ENCODE assay signal across 23 cellular contexts in genomic region chr6:160363016-160363996, GRCh38. TPM values are rescaled to one million over a fixed set of nuclear protein-coding genes. Genes with fewer than 3 reads are reported as not detected.
DNase-seq lines count a peak whose midpoint lies in the region; ATAC-seq and TF ChIP-seq lines count a peak whose summit lies in the region.
"Had no signal": no experiment of that assay in that cellular context is flagged by ENCODE, and none has a peak within 500 bp of the region (broad histone marks: within the 10 kb centered on the region; RNA-seq: fewer than 3 reads in every experiment).

No MANE protein-coding gene starts in this region.

- no peak overlapping the region for H4K5ac ChIP-seq in H9 (ENCODE audit: insufficient read length, low read depth, low read length)

- no peaks in the 10 kb centered on the region for H3K9me3 ChIP-seq in upper lobe of right lung
- H3K9me3 ChIP-seq in heart right ventricle = no peaks in the 10 kb centered on the region
- H3K9me3 ChIP-seq in H9 (ENCODE audit: control insufficient read depth, low read depth, low read length) = no peaks in the 10 kb centered on the region
- H3K9me3 ChIP-seq in SJCRH30 (replicated peaks) = no peaks in the 10 kb centered on the region
- H3K9me3 ChIP-seq: HAP-1, MG63, SK-N-SH had no signal

- H3K9me3 Mint-ChIP-seq in H9 = no peaks in the 10 kb centered on the region; a peak in 1 of 5 replicates
- H3K9me3 Mint-ChIP-seq: CD8-positive, alpha-beta memory T cell; T-helper 2 cell treated with Interferon-gamma antibody and Interleukin-4, amounts not matched to agents 5 μg/mL and 100 μg/mL, for 36 hours had no signal

- H4K20me1 ChIP-seq in H9 (ENCODE audit: control insufficient read depth, insufficient read depth, insufficient read length) = no peaks in the 10 kb centered on the region

- DNase-seq in upper lobe of right lung (no peak), heart right ventricle (no peak), H9 (no peak), SJCRH30 (no peak)
- DNase-seq: ACHN; C1 segment of cervical spinal cord; CD8-positive, alpha-beta memory T cell; Kasumi-1; MG63; NCI-H1092; NCI-H146; NCI-H2029 treated with DMSO at 0.1 percent for 48 hours; NCI-H2171; NCI-H446 treated with DMSO at 0.1 percent for 48 hours; NCI-H69; OCI-M1; SHP77; SK-N-SH had no signal

- H3K23me2 ChIP-seq in H9 (ENCODE audit: insufficient read length, low read depth, low read length, poor library complexity, severe bottlenecking) = no peaks in the 10 kb centered on the region

- H2AFZ ChIP-seq in H9 (ENCODE audit: low read length) = no peak overlapping the region

- no peaks in the 10 kb centered on the region; a peak in 2 of 7 replicates for H3K36me3 Mint-ChIP-seq in H9 (ENCODE audit: insufficient read depth in 1 of 3, low read depth in 3 of 3)
- H3K36me3 Mint-ChIP-seq: CD8-positive, alpha-beta memory T cell had no signal

- no peak overlapping the region for H3K14ac ChIP-seq in H9 (ENCODE audit: insufficient read depth, low read length)

- no peak overlapping the region for H3T11ph ChIP-seq in H9 (ENCODE audit: low read length)

- H3K4me1 ChIP-seq in upper lobe of right lung (no peaks in the 10 kb centered on the region), heart right ventricle (no peaks in the 10 kb centered on the region), H9 (ENCODE audit: insufficient read depth, low read length) (no peaks in the 10 kb centered on the region), SJCRH30 (no peaks in the 10 kb centered on the region)
- H3K4me1 ChIP-seq: HAP-1 had no signal

- H2BK120ac ChIP-seq in H9 (ENCODE audit: low read depth, low read length, poor library complexity, severe bottlenecking) = no peak overlapping the region

- no peaks in the 10 kb centered on the region for H3K79me2 ChIP-seq in H9 (ENCODE audit: insufficient read depth, low read length)

- H3K27ac ChIP-seq in upper lobe of right lung = no peak overlapping the region
- no peak overlapping the region for H3K27ac ChIP-seq in heart right ventricle
- no peak overlapping the region for H3K27ac ChIP-seq in H9 (ENCODE audit: insufficient read length, low read depth, low read length)
- no peak overlapping the region for H3K27ac ChIP-seq in SJCRH30

- no peak overlapping the region for H4K8ac ChIP-seq in H9 (replicated peaks; ENCODE audit: insufficient read length, low read depth, low read length)

- 89 to 91% methylated on average over 30 of the region's 30 CpGs for WGBS in heart right ventricle, 2 donors
- no CpG with 5 or more reads among the region's 30 CpGs for WGBS in H9 (ENCODE audit: extremely low coverage, insufficient read length, low lambda C conversion rate)

- no peak overlapping the region for H3K4me3 Mint-ChIP-seq in H9
- H3K4me3 Mint-ChIP-seq: CD8-positive, alpha-beta memory T cell; T-helper 2 cell treated with Interferon-gamma antibody and Interleukin-4, amounts not matched to agents 5 μg/mL and 100 μg/mL, for 36 hours had no signal

- ATAC-seq in GM21619 (IDR thresholded peaks at IDR 0.05; ENCODE audit: unreplicated experiment) = peak; percentile 53
- ATAC-seq in HG02870 (IDR thresholded peaks at IDR 0.05; ENCODE audit: unreplicated experiment) = peak; percentile 76
- peak; percentile 6 for ATAC-seq in esophagus mucosa
- ATAC-seq in upper lobe of right lung = peak; percentile 5
- no peak for ATAC-seq in heart right ventricle

- H3K56ac ChIP-seq in H9 (ENCODE audit: insufficient read length, low read depth, low read length) = no peak overlapping the region

- H3K27me3 Mint-ChIP-seq in H9 (ENCODE audit: low read depth) = no peaks in the 10 kb centered on the region

- H2BK5ac ChIP-seq in H9 (ENCODE audit: insufficient read length, low read length) = no peak overlapping the region

- peaks cover 3 to 4% of the 10 kb centered on the region in 2 experiments; a peak in 3 of 4 replicates for H3K4me1 Mint-ChIP-seq in H9
- H3K4me1 Mint-ChIP-seq: CD8-positive, alpha-beta memory T cell had no signal

- intact Hi-C loops in upper lobe of right lung (cut with DNase I) (no loop called here), heart right ventricle (cut with DNase I) (no loop called here)

- H3K4me2 ChIP-seq in H9 (ENCODE audit: insufficient read depth, insufficient read length, low read length) = no peak overlapping the region
- H3K4me2 ChIP-seq: SK-N-SH had no signal

- no peak overlapping the region for H3K23ac ChIP-seq in H9 (ENCODE audit: insufficient read length, low read depth, low read length)

- no peak overlapping the region for H2BK15ac ChIP-seq in H9 (ENCODE audit: low read depth, low read length)

- TF ChIP-seq CTCF in upper lobe of right lung (IDR thresholded peaks at IDR 0.05) (no peak), heart right ventricle (IDR thresholded peaks at IDR 0.05) (no peak), H9 (conservative IDR thresholded peaks at IDR 0.05) (no peak)

- H2AK5ac ChIP-seq in H9 (ENCODE audit: insufficient read length, low read length) = no peak overlapping the region

- no peak overlapping the region for H3K4ac ChIP-seq in H9 (ENCODE audit: low read depth, low read length)

- no peak overlapping the region for H4K91ac ChIP-seq in H9 (ENCODE audit: insufficient read length, low read depth, low read length)

- no peak overlapping the region for H3K9ac ChIP-seq in H9 (ENCODE audit: extremely low read depth, insufficient read length, low read length)
- H3K9ac ChIP-seq: SK-N-SH had no signal

- H2BK20ac ChIP-seq in H9 (ENCODE audit: low read depth, low read length, poor library complexity, severe bottlenecking) = no peak overlapping the region

- no peak overlapping the region for H2BK12ac ChIP-seq in H9 (ENCODE audit: insufficient read length, low read depth, low read length)

- no peaks in the 10 kb centered on the region for H3K36me3 ChIP-seq in upper lobe of right lung
- no peaks in the 10 kb centered on the region for H3K36me3 ChIP-seq in heart right ventricle
- H3K36me3 ChIP-seq in SJCRH30 = no peaks in the 10 kb centered on the region
- H3K36me3 ChIP-seq: HAP-1, MG63 had no signal

- no peaks in the 10 kb centered on the region for H3K79me1 ChIP-seq in H9 (ENCODE audit: insufficient read depth, low read depth, low read length, poor library complexity, severe bottlenecking)

- no peak overlapping the region; a peak in 1 of 7 replicates for H3K27ac Mint-ChIP-seq in H9
- H3K27ac Mint-ChIP-seq: T-helper 2 cell treated with Interferon-gamma antibody and Interleukin-4, amounts not matched to agents 5 μg/mL and 100 μg/mL, for 36 hours had no signal

- H3K4me3 ChIP-seq in upper lobe of right lung (no peak overlapping the region), heart right ventricle (no peak overlapping the region), SJCRH30 (no peak overlapping the region)
- H3K4me3 ChIP-seq: HAP-1, MG63 had no signal

- no peak overlapping the region for H3K18ac ChIP-seq in H9 (ENCODE audit: insufficient read length, low read depth, low read length)

- H3K27me3 ChIP-seq in upper lobe of right lung (no peaks in the 10 kb centered on the region), heart right ventricle (peaks cover 0 to 19% (median under 1%) of the 10 kb centered on the region in 7 donors), H9 (ENCODE audit: insufficient read depth, low read length) (no peaks in the 10 kb centered on the region), SJCRH30 (peaks cover 3% of the 10 kb centered on the region; the same call in 1 of the 2 replicates)
- H3K27me3 ChIP-seq: MG63 had no signal

RNA-seq across cellular contexts. Expression of gene SLC22A3, which starts 15.1 kb away (rescaled TPM):
- total RNA-seq in esophagus mucosa (8.0 TPM), upper lobe of right lung (30.6 TPM), heart right ventricle (1 to 10 TPM in 1 of 10 donors, under 1 TPM in 9; 0.26 to 1.3 (median 0.64) TPM), H9 (2021) (2.7 and 2.8 TPM in 2 replicates)
- polyA plus RNA-seq in heart right ventricle = 1 to 10 TPM in 1 of 2 donors, under 1 TPM in 1; 0.71 to 2.0 TPM
- not detected in 2 replicates for total RNA-seq in SJCRH30 (2014; rRNA removed; shearing (Covaris generic))
- total RNA-seq: CD8-positive, alpha-beta memory T cell had no signal
- polyA plus RNA-seq: CD8-positive, alpha-beta memory T cell; SK-N-SH had no signal

Comparison
In these comparisons a context has a peak if more than half of its experiments do, and no peak if none do; other contexts are left out.
1. ATAC-seq: peak in GM21619 (single experiment), HG02870 (single experiment), esophagus mucosa (single experiment) and upper lobe of right lung (single experiment); none in heart right ventricle (0 of 8).